ENCODE assay signal across 1 cellular context in genomic region chr2:70301344-70302194, GRCh38.
TF ChIP-seq lines count a peak whose summit lies in the region.

Gene FAM136A (minus strand): TSS chr2:70302067. CDS start chr2:70302011, 56 bp downstream.

TF ChIP-seq in GM12878, 131 proteins besides CTCF, POLR2A, EP300 and RAD21 (continued from another document):
- TF ChIP-seq ZNF592 (IDR thresholded peaks at IDR 0.05) (peak; percentile 65; the same call in 1 of the 2 replicates), MAX (IDR thresholded peaks at IDR 0.05; ENCODE audit: low read depth, low read length) (peak; percentile 45; the same call in 1 of the 2 replicates), SMAD5 (IDR thresholded peaks at IDR 0.05; ENCODE audit: low read depth) (peak; percentile 56; the same call in 1 of the 2 replicates), BMI1 (IDR thresholded peaks at IDR 0.05; ENCODE audit: borderline replicate concordance) (no peak), PKNOX1 (IDR thresholded peaks at IDR 0.05) (no peak), SP1 (IDR thresholded peaks at IDR 0.05; ENCODE audit: low read depth, low read length) (no peak), KLF5 (IDR thresholded peaks at IDR 0.05; ENCODE audit: partially characterized antibody) (peak; percentile 72), ZSCAN29 (IDR thresholded peaks at IDR 0.05) (no peak), ATF2 (IDR thresholded peaks at IDR 0.05; ENCODE audit: low read length) (no peak), E2F8 (IDR thresholded peaks at IDR 0.05; ENCODE audit: low read depth, partially characterized antibody) (no peak), BRCA1 (IDR thresholded peaks at IDR 0.05; ENCODE audit: low read depth, low read length) (no peak), POLR2AphosphoS5 (IDR thresholded peaks at IDR 0.05; ENCODE audit: low read length) (peak; percentile 70), JUND (IDR thresholded peaks at IDR 0.05; ENCODE audit: low read depth, low read length) (no peak), ZNF687 (IDR thresholded peaks at IDR 0.05) (peak; percentile 70), POLR2AphosphoS2 (IDR thresholded peaks at IDR 0.05; ENCODE audit: low read depth, low read length) (0 out of 2 replicates have a peak, but pooled peaks have one; percentile 54), BACH1 (IDR thresholded peaks at IDR 0.05; ENCODE audit: borderline replicate concordance) (peak; percentile 45; the same call in 1 of the 2 replicates), ETV6 (conservative IDR thresholded peaks at IDR 0.05 in 1 of 2, IDR thresholded peaks at IDR 0.05 in 1 of 2; ENCODE audit: borderline replicate concordance in 1 of 2, low read depth in 1 of 2) (0 out of 4 replicates have a peak, but pooled peaks of 1 of the 2 experiments have one; percentile 31)
